ENCODE assay signal across 9 cellular contexts in genomic region chr1:24321150-24321549, GRCh38. TPM values are rescaled to one million over a fixed set of nuclear protein-coding genes. Genes with fewer than 3 reads are reported as not detected.
DNase-seq lines count a peak whose midpoint lies in the region; ATAC-seq and TF ChIP-seq lines count a peak whose summit lies in the region.
"Had no signal": no experiment of that assay in that cellular context is flagged by ENCODE, and none has a peak within 500 bp of the region (broad histone marks: within the 10 kb centered on the region; RNA-seq: fewer than 3 reads in every experiment).

No MANE protein-coding gene starts in this region.

- H3K4me1 ChIP-seq in CD8-positive, alpha-beta T cell (ENCODE audit: insufficient read depth, low read length): peaks cover 47% of the 10 kb centered on the region
- H3K4me1 ChIP-seq in Loucy (ENCODE audit: insufficient read depth, low read length, poor library complexity, severe bottlenecking) (peaks cover 68% of the 10 kb centered on the region), mammary epithelial cell (ENCODE audit: insufficient read depth, low read length) (peaks cover 72% of the 10 kb centered on the region), spleen (peaks cover 8 to 56% (median 36%) of the 10 kb centered on the region in 6 donors)

- H3K4me2 ChIP-seq in Loucy (ENCODE audit: low read depth, low read length, poor library complexity, severe bottlenecking) (peak overlapping the region; percentile 90), mammary epithelial cell (ENCODE audit: insufficient read depth, low read depth, low read length) (peak overlapping the region; percentile 90)

- H3K9ac ChIP-seq in Loucy (ENCODE audit: low read depth, low read length, poor library complexity, severe bottlenecking) (peak overlapping the region; percentile 84), mammary epithelial cell (ENCODE audit: insufficient read depth, low read length) (peak overlapping the region; percentile 99)

- peaks cover 46% of the 10 kb centered on the region for H3K4me1 Mint-ChIP-seq in CD8-positive, alpha-beta T cell (ENCODE audit: low read depth)
- peaks cover 18 to 43% (median 40%) of the 10 kb centered on the region in 3 donors for H3K4me1 Mint-ChIP-seq in naive B cell

- TF ChIP-seq CTCF in CD8-positive, alpha-beta T cell (IDR thresholded peaks at IDR 0.05): no peak
- peak; percentile 53 for TF ChIP-seq CTCF in Loucy (conservative IDR thresholded peaks at IDR 0.05; ENCODE audit: low read length)
- TF ChIP-seq CTCF in mammary epithelial cell (conservative IDR thresholded peaks at IDR 0.05 in 1 of 2, IDR thresholded peaks at IDR 0.05 in 1 of 2; ENCODE audit: extremely low read depth in 1 of 2, insufficient read depth in 1 of 2, low read depth in 1 of 2, low read length in 2 of 2): no peak
- no peak for TF ChIP-seq CTCF in spleen (IDR thresholded peaks at IDR 0.05 in 8 of 11, conservative IDR thresholded peaks at IDR 0.05 in 3 of 11)

- H3K9me2 ChIP-seq in Loucy (replicated peaks; ENCODE audit: low read depth, low read length): no peaks in the 10 kb centered on the region

- dilution Hi-C loops in mammary epithelial cell (cut with HindIII; ENCODE audit: low sequenced_read_pairs): no loop called here

- H3K36me3 Mint-ChIP-seq in CD8-positive, alpha-beta T cell: no peaks in the 10 kb centered on the region
- no peaks in the 10 kb centered on the region for H3K36me3 Mint-ChIP-seq in naive B cell

- peaks cover 7% of the 10 kb centered on the region; the same call in 1 of the 2 replicates for H3F3A ChIP-seq in Loucy (ENCODE audit: low read depth)

- no peak for TF ChIP-seq POLR2A in spleen (IDR thresholded peaks at IDR 0.05)

- no peak for DNase-seq in CD8-positive, alpha-beta T cell
- DNase-seq in mammary epithelial cell (peak; percentile 43), naive B cell (no peak), NCI-H146 treated with DMSO at 0.1 percent for 48 hours (lab: John Stamatoyannopoulos, UW; ENCODE audit: unreplicated experiment) (no peak), spleen (no peak)

- peak overlapping the region; percentile 64; the same call in 1 of the 2 replicates for H2AFZ ChIP-seq in Loucy (ENCODE audit: low read length)
- no peak overlapping the region for H2AFZ ChIP-seq in mammary epithelial cell (ENCODE audit: low read depth, low read length)

- intact Hi-C loops in CD8-positive, alpha-beta T cell (cut with DNase I, micrococcal nuclease): loop anchor here in 1 of 2 experiments (5.0 kb wide), 1 partner anchor 71 kb away; no protein-coding TSS in a partner anchor
- intact Hi-C loops in mammary epithelial cell (cut with micrococcal nuclease): no loop called here
- intact Hi-C loops in spleen (cut with DNase I; ENCODE audit: low total_unique reads): no loop called here

- no peak for ATAC-seq in CD8-positive, alpha-beta T cell
- ATAC-seq in naive B cell (ENCODE audit: low read depth in 2 of 2): no peak
- no peak for ATAC-seq in GM21723 (IDR thresholded peaks at IDR 0.05; ENCODE audit: unreplicated experiment)
- ATAC-seq in HG03432 (IDR thresholded peaks at IDR 0.05; ENCODE audit: unreplicated experiment): no peak

- H3K4me3 Mint-ChIP-seq in CD8-positive, alpha-beta T cell: peak overlapping the region; percentile 69
- peak overlapping the region; percentile 58 to 91 (median 71) for H3K4me3 Mint-ChIP-seq in naive B cell

- no peak overlapping the region for H3K27ac ChIP-seq in CD8-positive, alpha-beta T cell (ENCODE audit: low read depth, low read length)
- H3K27ac ChIP-seq in mammary epithelial cell (ENCODE audit: insufficient read depth, low read depth, low read length) (peak overlapping the region; percentile 92), spleen (peak overlapping the region in 1 of 8 donors; percentile 79)

- peaks cover 37% of the 10 kb centered on the region for H3K27me3 Mint-ChIP-seq in CD8-positive, alpha-beta T cell (ENCODE audit: low read depth)
- H3K27me3 Mint-ChIP-seq in naive B cell: peaks cover 63 to 77% (median 75%) of the 10 kb centered on the region in 3 donors

- POLR2A ChIA-PET in CD8-positive, alpha-beta T cell (lab: Charles Lee): interaction anchor here (0.9 to 1.6 kb wide), 2 partner anchors 30 kb away, joined by 3 to 4 read pairs; no protein-coding TSS in a partner anchor

- peak overlapping the region; percentile 34 for H3K4me3 ChIP-seq in CD8-positive, alpha-beta T cell (ENCODE audit: low read depth, low read length)
- H3K4me3 ChIP-seq in Loucy (ENCODE audit: low read length, poor library complexity, severe bottlenecking) (peak overlapping the region; percentile 72), mammary epithelial cell (replicated peaks in 1 of 3; ENCODE audit: insufficient read depth in 1 of 3, low read depth in 2 of 3, low read length in 3 of 3) (peak overlapping the region in 2 of 3 experiments; percentile 17 to 57), spleen (peak overlapping the region in 4 of 8 donors; percentile 48 to 72 (median 54))

- 91% methylated on average over 7 of the region's 7 CpGs for WGBS in mammary epithelial cell (ENCODE audit: low coverage, missing lambda C conversion rate)
- WGBS in spleen, 5 donors: 69 to 82% (median 81%) methylated on average over 3 to 7 of the region's 7 CpGs

- H3K36me3 ChIP-seq in CD8-positive, alpha-beta T cell (ENCODE audit: insufficient read depth, low read length): no peaks in the 10 kb centered on the region
- H3K36me3 ChIP-seq in Loucy (ENCODE audit: insufficient read depth, low read length): no peaks in the 10 kb centered on the region
- no peaks in the 10 kb centered on the region for H3K36me3 ChIP-seq in mammary epithelial cell (ENCODE audit: insufficient read depth, low read length)
- H3K36me3 ChIP-seq in spleen: no peaks in the 10 kb centered on the region

- no peaks in the 10 kb centered on the region for H4K20me1 ChIP-seq in Loucy (ENCODE audit: insufficient read depth, low read length, poor library complexity, severe bottlenecking)
- no peaks in the 10 kb centered on the region for H4K20me1 ChIP-seq in mammary epithelial cell (ENCODE audit: insufficient read depth, low read length)

- H3K27ac Mint-ChIP-seq in CD8-positive, alpha-beta T cell: no peak overlapping the region
- no peak overlapping the region for H3K27ac Mint-ChIP-seq in naive B cell

- H3K9me3 Mint-ChIP-seq in CD8-positive, alpha-beta T cell: no peaks in the 10 kb centered on the region
- H3K9me3 Mint-ChIP-seq in naive B cell: no peaks in the 10 kb centered on the region

- BruUV-seq in mammary epithelial cell (replicated peaks; lab: Mats Ljungman, UMichigan): no TSS peak

- in situ Hi-C loops in mammary epithelial cell (cut with MboI; ENCODE audit: low sequenced_read_pairs in 2 of 2): loop anchor here in 1 of 2 donors (5.0 kb wide), 2 partner anchors 56 to 119 kb away; no protein-coding TSS in a partner anchor

- CTCF ChIA-PET in CD8-positive, alpha-beta T cell (lab: Charles Lee): interaction anchor here (0.5 to 1.7 kb wide), 6 partner anchors 8 to 884 kb away, joined by 3 to 5 read pairs (median 3); no protein-coding TSS in a partner anchor
- CTCF ChIA-PET in mammary epithelial cell (lab: Charles Lee; ENCODE audit: low non-redundant PET): no interaction called here

- no peaks in the 10 kb centered on the region for H3K79me2 ChIP-seq in Loucy (ENCODE audit: insufficient read depth, low read length)
- peaks cover 11% of the 10 kb centered on the region for H3K79me2 ChIP-seq in mammary epithelial cell (ENCODE audit: insufficient read depth, low read length)

- peaks cover 12% of the 10 kb centered on the region for H3K27me3 ChIP-seq in CD8-positive, alpha-beta T cell (ENCODE audit: insufficient read depth, low read length)
- H3K27me3 ChIP-seq in Loucy (ENCODE audit: insufficient read depth, low read length, poor library complexity, severe bottlenecking) (no peaks in the 10 kb centered on the region), mammary epithelial cell (ENCODE audit: insufficient read depth, low read length) (no peaks in the 10 kb centered on the region), spleen (replicated peaks in 1 of 7) (peaks cover 0 to 88% (median 53%) of the 10 kb centered on the region in 7 donors)

- H3K9me3 ChIP-seq in CD8-positive, alpha-beta T cell (ENCODE audit: low read length): no peaks in the 10 kb centered on the region
- H3K9me3 ChIP-seq in Loucy (ENCODE audit: insufficient read depth, low read depth, low read length) (no peaks in the 10 kb centered on the region), mammary epithelial cell (replicated peaks; ENCODE audit: insufficient read depth, low read length) (no peaks in the 10 kb centered on the region), spleen (no peaks in the 10 kb centered on the region)

RNA-seq across cellular contexts. Expression of gene GRHL3, which starts 2.0 kb away (rescaled TPM):
- not detected for total RNA-seq in CD8-positive, alpha-beta T cell
- 10 to 100 TPM in 1 of 2 donors, 1 to 10 TPM in 1; 1.3 to 15.3 TPM for total RNA-seq in mammary epithelial cell
- 3.5 TPM for polyA plus RNA-seq in mammary epithelial cell
- 1.1 TPM for polyA minus RNA-seq in mammary epithelial cell
- polyA plus RNA-seq in naive B cell (ENCODE audit: low read depth in 6 of 6): not detected
- total RNA-seq in spleen: not detected
- polyA plus RNA-seq in spleen: under 1 TPM in 2 of 3 donors, not detected in 1; 0.04 to 0.06 TPM
- total RNA-seq: left ventricle myocardium superior had no signal
